ENCODE assay signal across 13 cellular contexts in genomic region chr17:73325527-73325842, GRCh38. TPM values are rescaled to one million over a fixed set of nuclear protein-coding genes. Genes with fewer than 3 reads are reported as not detected.
DNase-seq lines count a peak whose midpoint lies in the region; ATAC-seq and TF ChIP-seq lines count a peak whose summit lies in the region.
"Had no signal": no experiment of that assay in that cellular context is flagged by ENCODE, and none has a peak within 500 bp of the region (broad histone marks: within the 10 kb centered on the region; RNA-seq: fewer than 3 reads in every experiment).

No MANE protein-coding gene starts in this region.

- no peak overlapping the region for H3K4me3 Mint-ChIP-seq in WTC11

- in situ Hi-C loops in GM13976 (cut with MboI; ENCODE audit: low sequenced_read_pairs, unreplicated experiment) = no loop called here

- H3K27me3 ChIP-seq in skeletal muscle tissue (ENCODE audit: control insufficient read depth in 3 of 3, insufficient read depth in 3 of 3, low read length in 3 of 3) = peaks cover 0 to 8% (median 0%) of the 10 kb centered on the region in 3 donors

- ATAC-seq in WTC11 = no peak; the same call in 1 of the 2 replicates
- ATAC-seq in left cardiac atrium = peak; percentile 81 to 92
- no peak for ATAC-seq in HG02973 (IDR thresholded peaks at IDR 0.05; ENCODE audit: unreplicated experiment)
- ATAC-seq: activated CD4-positive, CD25-positive, alpha-beta regulatory T cell treated with anti-CD3 and anti-CD28 coated beads, Interleukin-2, amount 50 U/mL, for 24 hours had no signal

- H3K4me1 Mint-ChIP-seq in WTC11 = peaks cover 32% of the 10 kb centered on the region

- no peak overlapping the region for H3K9ac ChIP-seq in skeletal muscle tissue (ENCODE audit: low read depth in 1 of 3, low read length in 3 of 3)

- peak; percentile 81 for DNase-seq in GM03348 (ENCODE audit: low spot score)
- no peak for DNase-seq in WTC11 (ENCODE audit: low spot score)
- DNase-seq in left cardiac atrium = no peak
- DNase-seq in GM13976 (ENCODE audit: low spot score) = no peak
- no peak for DNase-seq in DMS153 treated with DMSO at 0.1 percent for 48 hours (lab: John Stamatoyannopoulos, UW; ENCODE audit: unreplicated experiment)
- no peak for DNase-seq in NCI-H146 (lab: John Stamatoyannopoulos, UW)
- DNase-seq: activated naive CD4-positive, alpha-beta T cell treated with Interleukin-2 at 50 U/mL for 16 hours; effector CD8-positive, alpha-beta T cell; NCI-H1436 had no signal

- no peaks in the 10 kb centered on the region for H3K36me3 Mint-ChIP-seq in WTC11

- no peaks in the 10 kb centered on the region for H3K9me3 Mint-ChIP-seq in WTC11

- H3K9me3 ChIP-seq in skeletal muscle tissue (ENCODE audit: control insufficient read depth in 3 of 3, low read length in 3 of 3) = peaks cover 0 to 3% (median 0%) of the 10 kb centered on the region in 3 donors

- TF ChIP-seq CTCF in WTC11 (IDR thresholded peaks at IDR 0.05) (no peak), GM13976 (IDR thresholded peaks at IDR 0.05; ENCODE audit: borderline replicate concordance, control extremely low read depth, extremely low read depth, insufficient read depth, missing control alignments) (no peak)

- no peak overlapping the region for H3K4me3 ChIP-seq in skeletal muscle tissue (ENCODE audit: low read length in 3 of 3)
- H3K4me3 ChIP-seq: PC-9 had no signal

- H3K4me1 ChIP-seq in skeletal muscle tissue (ENCODE audit: control insufficient read depth in 3 of 3, insufficient read depth in 3 of 3, low read length in 3 of 3) = peaks cover 5 to 12% (median 8%) of the 10 kb centered on the region in 3 donors

- intact Hi-C loops in left cardiac atrium (cut with DNase I) = no loop called here

- H3K27me3 Mint-ChIP-seq in WTC11 (ENCODE audit: low read depth) = peaks cover 8% of the 10 kb centered on the region

- H3K36me3 ChIP-seq in skeletal muscle tissue (ENCODE audit: control insufficient read depth in 3 of 3, insufficient read depth in 3 of 3, low read length in 3 of 3) = no peaks in the 10 kb centered on the region

- POLR2A ChIA-PET in WTC11 (lab: Charles Lee) = no interaction called here

- CTCF ChIA-PET in WTC11 (lab: Charles Lee) = interaction anchor here (0.6 to 1.4 kb wide), 3 partner anchors 12 to 91 kb away, joined by 3 to 4 read pairs (median 3); no protein-coding TSS in a partner anchor

- peak overlapping the region; percentile 47 for H3K27ac ChIP-seq in skeletal muscle tissue (ENCODE audit: low read depth, low read length)
- H3K27ac ChIP-seq: PC-9 had no signal

- 0 out of 2 replicates have a peak overlapping the region, but pooled peaks have one; percentile 34 for H3K27ac Mint-ChIP-seq in WTC11

TF ChIP-seq in WTC11, 78 proteins besides CTCF, POLR2A, EP300 and RAD21 (continues in another document):
- TF ChIP-seq KAT7 (CRISPR knock-in tag; IDR thresholded peaks at IDR 0.05; ENCODE audit: borderline replicate concordance) (no peak), ZNF281 (CRISPR knock-in tag; IDR thresholded peaks at IDR 0.05) (no peak), ZNF671 (CRISPR knock-in tag; IDR thresholded peaks at IDR 0.05) (no peak), ATF3 (CRISPR knock-in tag; conservative IDR thresholded peaks at IDR 0.05) (no peak), GRHL2 (CRISPR knock-in tag; IDR thresholded peaks at IDR 0.05; ENCODE audit: insufficient replicate concordance, severe bottlenecking) (no peak), NR2C2 (CRISPR knock-in tag; IDR thresholded peaks at IDR 0.05) (no peak), ZNF219 (CRISPR knock-in tag; IDR thresholded peaks at IDR 0.05; ENCODE audit: borderline replicate concordance) (no peak), ZMAT4 (CRISPR knock-in tag; IDR thresholded peaks at IDR 0.05) (no peak), ARID4B (CRISPR knock-in tag; IDR thresholded peaks at IDR 0.05; ENCODE audit: borderline replicate concordance) (no peak), ZNF138 (CRISPR knock-in tag; conservative IDR thresholded peaks at IDR 0.05) (no peak)
- TF ChIP-seq, protein P1, sequence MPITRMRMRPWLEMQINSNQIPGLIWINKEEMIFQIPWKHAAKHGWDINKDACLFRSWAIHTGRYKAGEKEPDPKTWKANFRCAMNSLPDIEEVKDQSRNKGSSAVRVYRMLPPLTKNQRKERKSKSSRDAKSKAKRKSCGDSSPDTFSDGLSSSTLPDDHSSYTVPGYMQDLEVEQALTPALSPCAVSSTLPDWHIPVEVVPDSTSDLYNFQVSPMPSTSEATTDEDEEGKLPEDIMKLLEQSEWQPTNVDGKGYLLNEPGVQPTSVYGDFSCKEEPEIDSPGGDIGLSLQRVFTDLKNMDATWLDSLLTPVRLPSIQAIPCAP (CRISPR knock-in tag; IDR thresholded peaks at IDR 0.05) = no peak
- TF ChIP-seq, protein P2, sequence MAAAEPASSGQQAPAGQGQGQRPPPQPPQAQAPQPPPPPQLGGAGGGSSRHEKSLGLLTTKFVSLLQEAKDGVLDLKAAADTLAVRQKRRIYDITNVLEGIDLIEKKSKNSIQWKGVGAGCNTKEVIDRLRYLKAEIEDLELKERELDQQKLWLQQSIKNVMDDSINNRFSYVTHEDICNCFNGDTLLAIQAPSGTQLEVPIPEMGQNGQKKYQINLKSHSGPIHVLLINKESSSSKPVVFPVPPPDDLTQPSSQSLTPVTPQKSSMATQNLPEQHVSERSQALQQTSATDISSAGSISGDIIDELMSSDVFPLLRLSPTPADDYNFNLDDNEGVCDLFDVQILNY (CRISPR knock-in tag; IDR thresholded peaks at IDR 0.05) = no peak
- TF ChIP-seq, protein P3, sequence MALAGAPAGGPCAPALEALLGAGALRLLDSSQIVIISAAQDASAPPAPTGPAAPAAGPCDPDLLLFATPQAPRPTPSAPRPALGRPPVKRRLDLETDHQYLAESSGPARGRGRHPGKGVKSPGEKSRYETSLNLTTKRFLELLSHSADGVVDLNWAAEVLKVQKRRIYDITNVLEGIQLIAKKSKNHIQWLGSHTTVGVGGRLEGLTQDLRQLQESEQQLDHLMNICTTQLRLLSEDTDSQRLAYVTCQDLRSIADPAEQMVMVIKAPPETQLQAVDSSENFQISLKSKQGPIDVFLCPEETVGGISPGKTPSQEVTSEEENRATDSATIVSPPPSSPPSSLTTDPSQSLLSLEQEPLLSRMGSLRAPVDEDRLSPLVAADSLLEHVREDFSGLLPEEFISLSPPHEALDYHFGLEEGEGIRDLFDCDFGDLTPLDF (CRISPR knock-in tag; IDR thresholded peaks at IDR 0.05) = no peak

RNA-seq across cellular contexts. Expression of gene CDC42EP4, which starts 13.7 kb away (rescaled TPM):
- total RNA-seq in WTC11 (2021) (17.0 to 18.8 TPM (median 18.4 TPM) in 3 replicates), left cardiac atrium (10 to 100 TPM; 44.9 to 80.5 TPM), skeletal muscle tissue (18.8 TPM)

Comparison
In these comparisons a context has a peak if more than half of its experiments do, and no peak if none do; other contexts are left out.
1. ATAC-seq: peak in left cardiac atrium (2 of 2); none in WTC11 (single experiment) and HG02973 (single experiment).